Comparison of ENCODE assay signal across 23 cellular contexts in the genomic region with DNA sequence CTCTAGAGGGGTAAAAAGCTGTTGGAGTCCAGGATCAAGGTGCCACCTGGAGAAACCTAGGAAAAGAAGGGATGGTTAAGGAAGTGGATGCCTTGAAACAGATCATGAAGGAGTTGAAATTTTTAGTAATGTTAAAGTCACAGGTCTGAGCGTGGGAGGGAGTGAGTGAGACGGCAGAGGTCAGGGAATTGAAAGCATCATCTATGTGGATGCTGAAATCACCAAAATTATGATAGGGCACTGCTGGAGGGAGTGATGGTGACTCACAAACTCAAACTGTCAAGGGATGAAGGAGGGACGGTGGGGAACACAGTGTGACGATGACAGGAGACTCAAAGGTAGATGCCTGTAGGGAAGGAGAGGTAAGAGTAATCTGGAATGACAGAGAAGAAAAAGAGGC.
"Had no signal": no experiment of that assay in that cellular context is flagged by ENCODE, and none has a peak within 500 bp of the region (broad histone marks: within the 10 kb centered on the region; RNA-seq: fewer than 3 reads in every experiment).

No MANE protein-coding gene starts in this region.

- H3K4me3 Mint-ChIP-seq: naive thymus-derived CD8-positive, alpha-beta T cell had no signal

- ATAC-seq: foreskin keratinocyte; lower lobe of right lung; naive thymus-derived CD8-positive, alpha-beta T cell; sciatic nerve had no signal

- DNase-seq: effector memory CD4-positive, alpha-beta T cell; foreskin keratinocyte; head of caudate nucleus; kidney; left cardiac atrium; left ventricle myocardium inferior; lower lobe of right lung; naive thymus-derived CD8-positive, alpha-beta T cell; posterior cingulate gyrus; spleen; stimulated activated CD4-positive, alpha-beta T cell treated with anti-CD3 and anti-CD28 coated beads, Interleukin-15, amount 100 ng/mL, for 24 hours; stimulated activated CD4-positive, alpha-beta T cell treated with anti-CD3 and anti-CD28 coated beads, Interleukin-1b, Interleukin-23, amount 100 ng/mL, for 48 hours; stimulated activated CD4-positive, alpha-beta T cell treated with anti-CD3 and anti-CD28 coated beads, Interleukin-4, amount 100 ng/mL, for 24 hours; stimulated activated naive CD4-positive, alpha-beta T cell; thyroid gland; upper lobe of left lung; uterus had no signal

- H3K27me3 ChIP-seq: esophagus muscularis mucosa, foreskin keratinocyte, hepatocyte, neutrophil, spleen, suprapubic skin, thyroid gland, upper lobe of left lung, uterus had no signal

- H3K4me3 ChIP-seq: esophagus muscularis mucosa, hepatocyte, left ventricle myocardium inferior, lower lobe of right lung, spleen, suprapubic skin, thyroid gland, upper lobe of left lung, uterus had no signal

- H2AFZ ChIP-seq: hepatocyte had no signal

- H3K4me1 ChIP-seq: esophagus muscularis mucosa, left ventricle myocardium inferior, lower lobe of right lung, suprapubic skin, thyroid gland, upper lobe of left lung, uterus had no signal

- H3K4me2 ChIP-seq: hepatocyte had no signal

- H3K27ac ChIP-seq: epithelial cell of prostate, esophagus muscularis mucosa, foreskin keratinocyte, hepatocyte, left ventricle myocardium inferior, lower lobe of right lung, neutrophil, spleen, suprapubic skin, thyroid gland, upper lobe of left lung, uterus had no signal

- H3K36me3 ChIP-seq: esophagus muscularis mucosa, left ventricle myocardium inferior, lower lobe of right lung, neutrophil, spleen, suprapubic skin, thyroid gland, upper lobe of left lung, uterus had no signal

- H3K9me3 ChIP-seq: lower lobe of right lung, neutrophil, suprapubic skin, thyroid gland, uterus had no signal
